In genomic region chrX:123561439-123562215, GRCh38 we compare ENCODE assay signal across 9 cellular contexts.
"Had no signal": no experiment of that assay in that cellular context is flagged by ENCODE, and none has a peak within 500 bp of the region (broad histone marks: within the 10 kb centered on the region; RNA-seq: fewer than 3 reads in every experiment).

No MANE protein-coding gene starts in this region.

- FAIRE-seq: H1, H54, HTR-8/SVneo, K562 had no signal

- H3K4me2 ChIP-seq: GM23338 had no signal

- H3K4me1 Mint-ChIP-seq: GM23338 had no signal

- H3K4me3 ChIP-seq: GM23338, K562 had no signal

- DNase-seq: H9, HCEC 1CT, IMR-90, KG1 had no signal

- ATAC-seq: GM23338, K562 had no signal

- H2AFZ ChIP-seq: GM23338 had no signal

- H3K9me3 Mint-ChIP-seq: GM23338 had no signal

- H3K27ac Mint-ChIP-seq: GM23338 had no signal

- H3K4me3 Mint-ChIP-seq: GM23338, H9 had no signal
